8 cellular contexts compared by ENCODE assay signal in the genomic region with DNA sequence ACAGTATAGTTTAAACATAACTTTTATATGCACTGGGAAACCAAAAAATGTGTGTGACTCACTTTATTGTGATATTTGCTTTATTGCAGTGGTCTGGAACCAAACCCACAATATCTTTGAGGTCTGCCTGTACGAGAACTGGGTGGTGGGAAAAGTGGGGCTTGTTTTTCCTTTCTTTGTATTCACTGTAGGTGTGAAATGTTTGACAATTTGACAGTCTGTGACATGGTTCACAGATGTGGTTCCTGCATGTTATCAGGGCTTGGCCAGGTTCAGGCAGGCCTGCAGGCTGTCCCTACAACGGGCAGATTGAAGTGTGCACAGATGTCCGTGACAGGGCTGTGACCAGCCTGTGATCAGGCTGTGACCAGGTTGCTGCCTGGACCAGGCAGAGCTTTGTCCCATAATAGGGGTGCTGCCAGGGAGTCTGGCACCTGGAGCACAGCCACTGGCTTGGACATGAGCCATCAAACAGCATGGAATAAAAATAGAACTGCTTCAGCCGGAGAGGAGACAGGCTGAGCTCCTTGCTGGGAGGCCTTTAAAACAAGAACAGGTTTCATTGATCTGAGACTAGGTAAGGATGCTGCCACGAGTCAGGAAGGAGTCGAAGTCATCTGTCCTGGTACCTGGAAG.
DNase-seq lines count a peak whose midpoint lies in the region; ATAC-seq and TF ChIP-seq lines count a peak whose summit lies in the region.

No MANE protein-coding gene starts in this region.

- TF ChIP-seq CTCF in fibroblast of mammary gland (conservative IDR thresholded peaks at IDR 0.05; ENCODE audit: control insufficient read depth, insufficient read depth, low read depth, low read length) = no peak

- H3K27ac ChIP-seq in skin epidermis = peak overlapping the region in 14 of 21 experiments; percentile 1 to 66 (median 43)

- no peak for TF ChIP-seq EP300 in Ishikawa (IDR thresholded peaks at IDR 0.05; ENCODE audit: borderline replicate concordance)

- H3K4me3 ChIP-seq in fibroblast of mammary gland (ENCODE audit: control insufficient read depth, low read depth, low read length) (no peak overlapping the region), skin epidermis (no peak overlapping the region)

- ATAC-seq in HG03457 (IDR thresholded peaks at IDR 0.05; ENCODE audit: unreplicated experiment) (no peak), HG02885 (IDR thresholded peaks at IDR 0.05; ENCODE audit: poor library complexity, unreplicated experiment) (no peak), HG03025 (IDR thresholded peaks at IDR 0.05; ENCODE audit: low FRiP score, unreplicated experiment) (no peak)

- TF ChIP-seq RAD21 in Ishikawa (IDR thresholded peaks at IDR 0.05; ENCODE audit: low read depth) = no peak

- DNase-seq in SW480 (ENCODE audit: low spot score) (peak; percentile 68), fibroblast of mammary gland (ENCODE audit: low read depth) (peak; percentile 35)
- no peak for DNase-seq in activated CD4-positive, CD25-positive, alpha-beta regulatory T cell treated with anti-CD3 and anti-CD28 coated beads, Interleukin-2, amount 50 U/mL, for 72 hours

TF ChIP-seq in Ishikawa, 13 proteins besides CTCF, POLR2A, EP300 and RAD21:
- peak; percentile 58; the same call in 1 of the 2 replicates for TF ChIP-seq NFIC (IDR thresholded peaks at IDR 0.05)
- TF ChIP-seq, protein P1, sequence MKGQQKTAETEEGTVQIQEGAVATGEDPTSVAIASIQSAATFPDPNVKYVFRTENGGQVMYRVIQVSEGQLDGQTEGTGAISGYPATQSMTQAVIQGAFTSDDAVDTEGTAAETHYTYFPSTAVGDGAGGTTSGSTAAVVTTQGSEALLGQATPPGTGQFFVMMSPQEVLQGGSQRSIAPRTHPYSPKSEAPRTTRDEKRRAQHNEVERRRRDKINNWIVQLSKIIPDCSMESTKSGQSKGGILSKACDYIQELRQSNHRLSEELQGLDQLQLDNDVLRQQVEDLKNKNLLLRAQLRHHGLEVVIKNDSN (IDR thresholded peaks at IDR 0.05) = no peak
